Comparison of ENCODE assay signal across 6 cellular contexts in genomic region chr2:68397704-68398263, GRCh38. TPM values are rescaled to one million over a fixed set of nuclear protein-coding genes. Genes with fewer than 3 reads are reported as not detected.
"Had no signal": no experiment of that assay in that cellular context is flagged by ENCODE, and none has a peak within 500 bp of the region (broad histone marks: within the 10 kb centered on the region; RNA-seq: fewer than 3 reads in every experiment).

No MANE protein-coding gene starts in this region.

RNA-seq across cellular contexts. Expression of gene PLEK, which starts 32.7 kb away (rescaled TPM):
- total RNA-seq: GM23338, H1, H9, HepG2, HFFc6, HT1080 had no signal
- polyA plus RNA-seq: H1, HepG2 had no signal
